9 cellular contexts compared by ENCODE assay signal in genomic region chr6:117653949-117654348, GRCh38.
"Had no signal": no experiment of that assay in that cellular context is flagged by ENCODE, and none has a peak within 500 bp of the region (broad histone marks: within the 10 kb centered on the region; RNA-seq: fewer than 3 reads in every experiment).

No MANE protein-coding gene starts in this region.

- H3K4me3 ChIP-seq: GM23248, HAP-1 had no signal

- ATAC-seq: HCT116, HepG2 had no signal

- H2AFZ ChIP-seq: GM23248 had no signal

- H3K36me3 ChIP-seq: HAP-1 had no signal

- H3K9ac ChIP-seq: GM23248 had no signal

- DNase-seq: GM23248, GOT3, H7, HFFc6, KG1 had no signal

- H3K4me1 ChIP-seq: HAP-1 had no signal

- H3K27ac ChIP-seq: GM23248, HL-60 had no signal

- FAIRE-seq: HepG2 had no signal

- H3K9me3 ChIP-seq: HAP-1 had no signal
